33 cellular contexts compared by ENCODE assay signal in the genomic region with DNA sequence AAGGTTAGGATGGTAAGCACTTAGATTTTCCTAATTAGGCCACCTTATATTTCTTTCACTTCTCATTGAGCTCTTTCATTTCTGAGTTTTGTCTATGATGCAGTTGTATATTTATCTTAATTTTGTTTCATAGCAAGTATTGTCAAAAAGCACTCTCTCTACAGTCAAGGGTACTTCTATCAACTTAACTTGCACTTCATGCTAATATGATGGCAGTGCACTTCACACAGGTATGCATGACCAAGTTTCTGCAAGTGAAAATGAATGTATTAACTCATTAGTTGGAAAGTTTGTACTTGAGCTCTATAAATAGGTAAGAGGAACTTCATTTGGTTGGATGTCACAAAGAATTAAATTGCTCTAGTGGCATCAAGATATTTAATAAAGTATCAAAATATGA. TPM values are rescaled to one million over a fixed set of nuclear protein-coding genes. Genes with fewer than 3 reads are reported as not detected.
"Had no signal": no experiment of that assay in that cellular context is flagged by ENCODE, and none has a peak within 500 bp of the region (broad histone marks: within the 10 kb centered on the region; RNA-seq: fewer than 3 reads in every experiment).

No MANE protein-coding gene starts in this region.

- DNase-seq: activated CD4-positive, alpha-beta T cell treated with anti-CD3 and anti-CD28 coated beads for 36 hours; activated CD4-positive, alpha-beta T cell treated with anti-CD3 and anti-CD28 coated beads, Interleukin-2, amount 10 ng/mL, durations not matched to agents 7 days and 5 days; activated CD4-positive, alpha-beta T cell treated with anti-CD3 and anti-CD28 coated beads, Interleukin-2, amount 50 U/mL, for 48 hours; activated CD8-positive, alpha-beta T cell treated with anti-CD3 and anti-CD28 coated beads, Interleukin-2, amount 10 ng/mL, durations not matched to agents 7 days and 5 days; activated gamma-delta T cell; activated naive CD4-positive, alpha-beta T cell treated with Interleukin-2 at 50 U/mL for 16 hours; activated T-cell treated with anti-CD3 and anti-CD28 coated beads, Interleukin-2, amount 50 U/mL, for 24 hours; adrenal gland; caudate nucleus; cerebellar nuclear complex; NCI-H1092 treated with DMSO at 0.1 percent for 48 hours; NCI-H146; NCI-H1930; NCI-H2171; NCI-H446 treated with DMSO at 0.1 percent for 48 hours; NCI-H526; NCI-H748 treated with DMSO at 0.1 percent for 48 hours; NK-92 treated with Interleukin-12 subunit alpha and Interleukin-12 subunit beta, amount 100 ng/mL, for 24 hours; PC-3; Peyer's patch; RPMI8226; SHP77 treated with DMSO at 0.1 percent for 48 hours; SK-N-SH had no signal

- H3K4me1 Mint-ChIP-seq: activated CD4-positive, alpha-beta T cell treated with anti-CD3 and anti-CD28 coated beads for 36 hours; activated CD4-positive, alpha-beta T cell treated with anti-CD3 and anti-CD28 coated beads, Interleukin-2, amount 10 ng/mL, durations not matched to agents 7 days and 5 days; activated naive CD4-positive, alpha-beta T cell treated with anti-CD3 and anti-CD28 coated beads, Interleukin-2, amount 50 U/mL, for 24 hours; brain had no signal

- H3K4me3 ChIP-seq: adrenal gland, K562, Peyer's patch, SJSA1 had no signal

- H3K9me3 ChIP-seq: adrenal gland, Peyer's patch, SK-N-SH had no signal

- H3K27me3 Mint-ChIP-seq: activated CD4-positive, alpha-beta T cell treated with anti-CD3 and anti-CD28 coated beads for 36 hours; activated CD4-positive, alpha-beta T cell treated with anti-CD3 and anti-CD28 coated beads, Interleukin-2, amount 10 ng/mL, durations not matched to agents 7 days and 5 days; activated naive CD4-positive, alpha-beta T cell treated with anti-CD3 and anti-CD28 coated beads, Interleukin-2, amount 50 U/mL, for 24 hours; activated T-cell treated with anti-CD3 and anti-CD28 coated beads, Interleukin-2, amount 50 U/mL, for 24 hours; brain had no signal

- H3K36me3 Mint-ChIP-seq: activated naive CD4-positive, alpha-beta T cell treated with anti-CD3 and anti-CD28 coated beads, Interleukin-2, amount 50 U/mL, for 24 hours; brain; WTC11 had no signal

- H3K4me1 ChIP-seq: adrenal gland, Peyer's patch, SJSA1 had no signal

- H3K27me3 ChIP-seq: adrenal gland, Peyer's patch, SJSA1 had no signal

- H3K27ac ChIP-seq: adrenal gland, Peyer's patch, SJSA1 had no signal

- H3K9me3 Mint-ChIP-seq: activated CD4-positive, alpha-beta T cell treated with anti-CD3 and anti-CD28 coated beads, Interleukin-2, amount 10 ng/mL, durations not matched to agents 7 days and 5 days; activated naive CD4-positive, alpha-beta T cell treated with anti-CD3 and anti-CD28 coated beads, Interleukin-2, amount 50 U/mL, for 24 hours; brain; WTC11 had no signal

- H3K36me3 ChIP-seq: adrenal gland, Peyer's patch, SJSA1 had no signal

- ATAC-seq: activated CD4-positive, alpha-beta T cell treated with anti-CD3 and anti-CD28 coated beads for 36 hours; activated CD4-positive, CD25-positive, alpha-beta regulatory T cell treated with anti-CD3 and anti-CD28 coated beads, Interleukin-2, amount 50 U/mL, for 24 hours; activated CD8-positive, alpha-beta T cell treated with anti-CD3 and anti-CD28 coated beads, Interleukin-2, amount 10 ng/mL, durations not matched to agents 7 days and 5 days; K562; PC-3; WTC11 had no signal

- H3K4me3 Mint-ChIP-seq: activated CD4-positive, alpha-beta T cell treated with anti-CD3 and anti-CD28 coated beads for 36 hours; activated CD4-positive, alpha-beta T cell treated with anti-CD3 and anti-CD28 coated beads, Interleukin-2, amount 10 ng/mL, durations not matched to agents 7 days and 5 days; activated CD8-positive, alpha-beta T cell treated with anti-CD3 and anti-CD28 coated beads, Interleukin-2, amount 10 ng/mL, durations not matched to agents 7 days and 5 days; activated naive CD4-positive, alpha-beta T cell treated with anti-CD3 and anti-CD28 coated beads, Interleukin-2, amount 50 U/mL, for 24 hours; activated T-cell treated with anti-CD3 and anti-CD28 coated beads, Interleukin-2, amount 50 U/mL, for 24 hours; brain; T-helper 1 cell treated with Interleukin-12 subunit alpha and Interleukin-12 subunit beta and Interleukin-4 antibody, amounts not matched to agents 30 μg/mL and 1 μg/mL, for 36 hours; T-helper 2 cell treated with Interferon-gamma antibody and Interleukin-4, amounts not matched to agents 5 μg/mL and 100 μg/mL, for 36 hours; WTC11 had no signal

- H3K27ac Mint-ChIP-seq: activated CD4-positive, alpha-beta T cell treated with anti-CD3 and anti-CD28 coated beads for 36 hours; activated CD4-positive, alpha-beta T cell treated with anti-CD3 and anti-CD28 coated beads, Interleukin-2, amount 10 ng/mL, durations not matched to agents 7 days and 5 days; activated CD8-positive, alpha-beta T cell treated with anti-CD3 and anti-CD28 coated beads, Interleukin-2, amount 10 ng/mL, durations not matched to agents 7 days and 5 days; activated naive CD4-positive, alpha-beta T cell treated with anti-CD3 and anti-CD28 coated beads, Interleukin-2, amount 50 U/mL, for 24 hours; activated T-cell treated with anti-CD3 and anti-CD28 coated beads, Interleukin-2, amount 50 U/mL, for 24 hours; activated T-helper 2 cell treated with anti-CD3 and anti-CD28 coated beads, Interferon-gamma antibody, Interleukin-2, Interleukin-4, amounts not matched to agents 10 μg/mL and 5 μg/mL and 100 μg/mL, durations not matched to agents 14 hours and 24 hours and 36 hours; brain; T-helper 1 cell treated with Interleukin-12 subunit alpha and Interleukin-12 subunit beta and Interleukin-4 antibody, amounts not matched to agents 30 μg/mL and 1 μg/mL, for 36 hours; T-helper 2 cell treated with Interferon-gamma antibody and Interleukin-4, amounts not matched to agents 5 μg/mL and 100 μg/mL, for 36 hours had no signal

RNA-seq across cellular contexts. Expression of gene CDH19, which starts 51.5 kb away (rescaled TPM):
- total RNA-seq: activated CD4-positive, alpha-beta T cell treated with anti-CD3 and anti-CD28 coated beads for 36 hours; activated CD4-positive, alpha-beta T cell treated with anti-CD3 and anti-CD28 coated beads, Interleukin-2, amount 10 ng/mL, durations not matched to agents 7 days and 5 days; activated CD8-positive, alpha-beta T cell treated with anti-CD3 and anti-CD28 coated beads, Interleukin-2, amount 10 ng/mL, durations not matched to agents 7 days and 5 days; activated T-helper 2 cell treated with anti-CD3 and anti-CD28 coated beads, Interferon-gamma antibody, Interleukin-2, Interleukin-4, amounts not matched to agents 10 μg/mL and 5 μg/mL and 100 μg/mL, durations not matched to agents 14 hours and 24 hours and 36 hours; K562; M059J; SJSA1; WTC11 had no signal
